Comparison of ENCODE assay signal across 9 cellular contexts in the genomic region with DNA sequence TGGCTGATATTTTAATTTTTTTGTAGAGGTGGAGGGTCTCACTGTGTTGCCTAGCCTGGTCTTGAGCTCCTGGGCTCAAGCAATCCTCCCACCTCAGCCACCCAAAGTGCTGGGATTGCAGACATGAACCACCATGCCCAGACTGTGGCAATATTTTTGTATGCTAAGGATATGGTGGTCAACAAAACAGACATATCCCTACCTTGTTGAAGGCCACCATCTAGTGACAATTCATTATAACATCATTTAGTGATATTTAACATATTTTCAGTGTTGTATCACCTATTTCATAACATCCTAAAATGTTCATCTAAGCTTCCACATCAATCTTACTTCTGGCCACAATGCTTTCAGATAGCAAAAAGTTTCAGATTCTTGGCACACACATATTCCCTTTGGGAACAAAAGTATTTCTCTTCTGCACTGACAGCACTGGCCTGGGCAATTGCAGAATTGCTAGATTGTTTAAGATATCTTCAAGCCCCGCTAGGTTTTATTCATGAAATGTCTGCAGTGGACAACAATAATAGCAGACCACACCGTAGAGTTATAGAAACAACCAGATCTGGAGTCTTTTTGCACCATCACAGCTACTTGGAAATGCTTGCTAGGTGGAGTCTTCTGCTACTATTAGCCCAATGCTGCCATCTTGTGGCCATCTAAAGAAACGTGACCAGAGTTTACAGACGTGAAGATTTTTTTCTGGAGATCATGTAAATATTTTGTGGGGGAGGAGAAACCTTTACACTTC. TPM values are rescaled to one million over a fixed set of nuclear protein-coding genes. Genes with fewer than 3 reads are reported as not detected.
DNase-seq lines count a peak whose midpoint lies in the region; ATAC-seq and TF ChIP-seq lines count a peak whose summit lies in the region.
"Had no signal": no experiment of that assay in that cellular context is flagged by ENCODE, and none has a peak within 500 bp of the region (broad histone marks: within the 10 kb centered on the region; RNA-seq: fewer than 3 reads in every experiment).

No MANE protein-coding gene starts in this region.

- no peaks in the 10 kb centered on the region for H3K4me1 ChIP-seq in Panc1 (ENCODE audit: control insufficient read depth, insufficient read depth, low read length)
- peaks cover 0 to 9% (median 7%) of the 10 kb centered on the region in 4 donors for H3K4me1 ChIP-seq in tibial artery

- H3K4me3 Mint-ChIP-seq in activated T-helper 1 cell treated with anti-CD3 and anti-CD28 coated beads, Interleukin-12 subunit alpha, Interleukin-12 subunit beta, Interleukin-2, Interleukin-4 antibody, amounts not matched to agents 30 ng/mL and 10 ng/mL and 1 ng/mL, durations not matched to agents 14 hours and 24 hours and 36 hours, result no peak overlapping the region
- H3K4me3 Mint-ChIP-seq: dendritic cell treated with granulocyte-macrophage colony-stimulating factor and Interleukin-4, amounts not matched to agents 40 ng/mL and 50 ng/mL, for 4 days had no signal

- TF ChIP-seq EP300 in Ishikawa (IDR thresholded peaks at IDR 0.05; ENCODE audit: borderline replicate concordance), result no peak

- DNase-seq in DMS 273 (lab: John Stamatoyannopoulos, UW; ENCODE audit: unreplicated experiment) (peak; percentile 78), Panc1 (ENCODE audit: low read depth, low spot score) (peak; percentile 64), fibroblast of pulmonary artery (ENCODE audit: low read depth) (peak; percentile 90), nucleus accumbens (lab: John Stamatoyannopoulos, UW) (peak in 51 of 56 donors; percentile 2 to 87 (median 45)), tibial artery (peak in 1 of 2 donors; percentile 73)
- DNase-seq in activated T-helper 1 cell treated with anti-CD3 and anti-CD28 coated beads, Interleukin-12 subunit alpha, Interleukin-12 subunit beta, Interleukin-2, Interleukin-4 antibody, amounts not matched to agents 30 ng/mL and 10 ng/mL and 1 ng/mL, durations not matched to agents 14 hours and 24 hours and 36 hours (ENCODE audit: low spot score), result peak; percentile 63

- no peaks in the 10 kb centered on the region for H3K9me3 Mint-ChIP-seq in activated T-helper 1 cell treated with anti-CD3 and anti-CD28 coated beads, Interleukin-12 subunit alpha, Interleukin-12 subunit beta, Interleukin-2, Interleukin-4 antibody, amounts not matched to agents 30 ng/mL and 10 ng/mL and 1 ng/mL, durations not matched to agents 14 hours and 24 hours and 36 hours
- H3K9me3 Mint-ChIP-seq: dendritic cell treated with granulocyte-macrophage colony-stimulating factor and Interleukin-4, amounts not matched to agents 40 ng/mL and 50 ng/mL, for 4 days had no signal

- peak; percentile 31 for ATAC-seq in GM21447 (IDR thresholded peaks at IDR 0.05; ENCODE audit: unreplicated experiment)
- ATAC-seq in Panc1, result peak; percentile 83

- in situ Hi-C loops in Panc1 (cut with HindIII; ENCODE audit: low pct_unique_long_range_greater_than_20kb, low sequenced_read_pairs), result no loop called here

- H3K9me3 ChIP-seq in Panc1 (ENCODE audit: control insufficient read depth, insufficient read depth, low read depth, low read length) (no peaks in the 10 kb centered on the region), tibial artery (no peaks in the 10 kb centered on the region)

- H3K27ac Mint-ChIP-seq in activated T-helper 1 cell treated with anti-CD3 and anti-CD28 coated beads, Interleukin-12 subunit alpha, Interleukin-12 subunit beta, Interleukin-2, Interleukin-4 antibody, amounts not matched to agents 30 ng/mL and 10 ng/mL and 1 ng/mL, durations not matched to agents 14 hours and 24 hours and 36 hours, result no peak overlapping the region
- H3K27ac Mint-ChIP-seq: dendritic cell treated with granulocyte-macrophage colony-stimulating factor and Interleukin-4, amounts not matched to agents 40 ng/mL and 50 ng/mL, for 4 days had no signal

- no TSS peak for BruUV-seq in Panc1 (replicated peaks; lab: Mats Ljungman, UMichigan)

- CTCF ChIA-PET in Panc1 (lab: Charles Lee), result interaction anchor here (1.0 to 2.5 kb wide), 4 partner anchors 9 to 113 kb away, joined by 4 to 34 read pairs (median 4); a partner anchor contains a TSS

- intact Hi-C loops in Panc1 (cut with micrococcal nuclease; ENCODE audit: unreplicated experiment) (loop anchor here (1.0 to 2.0 kb wide), 2 partner anchors 83 to 113 kb away; a partner anchor contains a TSS), tibial artery (cut with DNase I; ENCODE audit: low total_unique reads) (loop anchor here (10.0 kb wide), 1 partner anchor 125 kb away; no protein-coding TSS in a partner anchor)
- intact Hi-C loops in activated T-helper 1 cell treated with anti-CD3 and anti-CD28 coated beads, Interleukin-12 subunit alpha, Interleukin-12 subunit beta, Interleukin-2, Interleukin-4 antibody, amounts not matched to agents 30 ng/mL and 10 ng/mL and 1 ng/mL, durations not matched to agents 14 hours and 24 hours and 36 hours (cut with micrococcal nuclease), result loop anchor here (1.0 kb wide), 5 partner anchors 15 to 258 kb away; no protein-coding TSS in a partner anchor

- TF ChIP-seq RAD21 in Ishikawa (IDR thresholded peaks at IDR 0.05; ENCODE audit: low read depth), result peak; percentile 96

- H3K36me3 ChIP-seq in Panc1 (ENCODE audit: control insufficient read depth, insufficient read depth, low read length) (no peaks in the 10 kb centered on the region), tibial artery (no peaks in the 10 kb centered on the region)

- POLR2A ChIA-PET in Panc1 (lab: Charles Lee), result no interaction called here

- no peak overlapping the region for H3K27ac ChIP-seq in Panc1 (ENCODE audit: low read length)
- peak overlapping the region in 1 of 2 donors; percentile 37 for H3K27ac ChIP-seq in tibial artery

- peaks cover 41% of the 10 kb centered on the region for H3K4me1 Mint-ChIP-seq in activated T-helper 1 cell treated with anti-CD3 and anti-CD28 coated beads, Interleukin-12 subunit alpha, Interleukin-12 subunit beta, Interleukin-2, Interleukin-4 antibody, amounts not matched to agents 30 ng/mL and 10 ng/mL and 1 ng/mL, durations not matched to agents 14 hours and 24 hours and 36 hours (ENCODE audit: low read depth)

- no peak overlapping the region for H3K4me3 ChIP-seq in Panc1 (ENCODE audit: low read depth in 2 of 2, low read length in 2 of 2)
- H3K4me3 ChIP-seq in fibroblast of pulmonary artery (replicated peaks; ENCODE audit: low read depth, low read length), result no peak overlapping the region
- peak overlapping the region in 1 of 2 donors; percentile 18 for H3K4me3 ChIP-seq in tibial artery

- TF ChIP-seq CTCF in Panc1 (IDR thresholded peaks at IDR 0.05) (peak; percentile 87), fibroblast of pulmonary artery (IDR thresholded peaks at IDR 0.05; ENCODE audit: low read length, missing control alignments) (peak; percentile 81), tibial artery (IDR thresholded peaks at IDR 0.05) (peak; percentile 74 to 86)

- no peaks in the 10 kb centered on the region for H3K36me3 Mint-ChIP-seq in activated T-helper 1 cell treated with anti-CD3 and anti-CD28 coated beads, Interleukin-12 subunit alpha, Interleukin-12 subunit beta, Interleukin-2, Interleukin-4 antibody, amounts not matched to agents 30 ng/mL and 10 ng/mL and 1 ng/mL, durations not matched to agents 14 hours and 24 hours and 36 hours (ENCODE audit: low read depth)

- H3K27me3 Mint-ChIP-seq in activated T-helper 1 cell treated with anti-CD3 and anti-CD28 coated beads, Interleukin-12 subunit alpha, Interleukin-12 subunit beta, Interleukin-2, Interleukin-4 antibody, amounts not matched to agents 30 ng/mL and 10 ng/mL and 1 ng/mL, durations not matched to agents 14 hours and 24 hours and 36 hours (ENCODE audit: insufficient read depth), result no peaks in the 10 kb centered on the region
- H3K27me3 Mint-ChIP-seq: dendritic cell treated with granulocyte-macrophage colony-stimulating factor and Interleukin-4, amounts not matched to agents 40 ng/mL and 50 ng/mL, for 4 days had no signal

- H3K27me3 ChIP-seq in Panc1 (ENCODE audit: control insufficient read depth, insufficient read depth, low read length) (no peaks in the 10 kb centered on the region), tibial artery (no peaks in the 10 kb centered on the region)

TF ChIP-seq in Ishikawa, 13 proteins besides CTCF, POLR2A, EP300 and RAD21:
- TF ChIP-seq TCF12 (IDR thresholded peaks at IDR 0.05; ENCODE audit: low read depth) (no peak), FOXM1 (IDR thresholded peaks at IDR 0.05; ENCODE audit: borderline replicate concordance, low read depth) (no peak), YY1 (IDR thresholded peaks at IDR 0.05; ENCODE audit: low read depth) (no peak)

RNA-seq across cellular contexts. Expression of a gene that starts 58.4 kb away (rescaled TPM):
- total RNA-seq in Panc1 (2021; ENCODE audit: unreplicated experiment), result 0.44 TPM
- 0.39 TPM for polyA plus RNA-seq in Panc1 (2012; ENCODE audit: insufficient read length)
- total RNA-seq in activated T-helper 1 cell treated with anti-CD3 and anti-CD28 coated beads, Interleukin-12 subunit alpha, Interleukin-12 subunit beta, Interleukin-2, Interleukin-4 antibody, amounts not matched to agents 30 ng/mL and 10 ng/mL and 1 ng/mL, durations not matched to agents 14 hours and 24 hours and 36 hours, result 25.0 and 27.2 TPM in 2 replicates

Comparison
In these comparisons a context has a peak if more than half of its experiments do, and no peak if none do; other contexts are left out.
1. RNA of a gene that starts 58.4 kb away (total RNA-seq): 25.0 to 27.2 TPM in activated T-helper 1 cell treated with anti-CD3 and anti-CD28 coated beads, Interleukin-12 subunit alpha, Interleukin-12 subunit beta, Interleukin-2, Interleukin-4 antibody, amounts not matched to agents 30 ng/mL and 10 ng/mL and 1 ng/mL, durations not matched to agents 14 hours and 24 hours and 36 hours; 0.44 TPM in Panc1 (single experiment); every median in the first group is over 10 times any median in the second.
2. Peak in every context shown above with its lines, with median percentiles within 50 percentile points of each other: CTCF ChIP-seq.